13 cellular contexts compared by ENCODE assay signal in genomic region chr1:99457381-99458165, GRCh38.
A peak's percentile ranks its signal among the peaks of the same experiment; 100 is the strongest.
DNase-seq lines count a peak whose midpoint lies in the region; TF ChIP-seq lines count a peak whose summit lies in the region.
"Had no signal": no experiment of that assay in that cellular context is flagged by ENCODE, and none has a peak within 500 bp of the region (broad histone marks: within the 10 kb centered on the region; RNA-seq: fewer than 3 reads in every experiment).

No MANE protein-coding gene starts in this region.

- in situ Hi-C loops in astrocyte of the spinal cord (cut with HindIII; ENCODE audit: low sequenced_read_pairs) = no loop called here

- WGBS in tibial nerve, 2 donors = 82 to 86% methylated on average over 4 of the region's 4 CpGs

- H3K36me3 ChIP-seq in vagina (no peaks in the 10 kb centered on the region), tibial nerve (no peaks in the 10 kb centered on the region), H7 (replicated peaks; ENCODE audit: control insufficient read depth, insufficient read depth, low read length) (no peaks in the 10 kb centered on the region)

- H3K4me1 ChIP-seq in vagina (peaks cover 4% of the 10 kb centered on the region), tibial nerve (no peaks in the 10 kb centered on the region)

- DNase-seq in AG08396 (ENCODE audit: low spot score) = peak; percentile 10
- peak; percentile 14 for DNase-seq in HT-29 (ENCODE audit: low spot score)
- peak; percentile 46 for DNase-seq in astrocyte of the spinal cord (ENCODE audit: low read depth, low spot score)
- peak; percentile 78 for DNase-seq in kidney glomerular epithelial cell (lab: John Stamatoyannopoulos, UW)
- no peak for DNase-seq in vagina (ENCODE audit: extremely low spot score in 2 of 2)
- DNase-seq in tibial nerve (ENCODE audit: low spot score in 2 of 2) = no peak
- no peak for DNase-seq in SW 1271 (lab: John Stamatoyannopoulos, UW)
- DNase-seq in H7 = no peak
- DNase-seq: effector CD4-positive, alpha-beta T cell; GF-D8; NCI-H1092; right cardiac atrium had no signal

- TF ChIP-seq POLR2A in vagina (IDR thresholded peaks at IDR 0.05) = no peak
- TF ChIP-seq POLR2A in tibial nerve (IDR thresholded peaks at IDR 0.05) = no peak

- no peak for TF ChIP-seq EP300 in tibial nerve (IDR thresholded peaks at IDR 0.05)

- no peak overlapping the region for H3K27ac ChIP-seq in vagina
- no peak overlapping the region for H3K27ac ChIP-seq in tibial nerve
- H3K27ac ChIP-seq: HL-60 had no signal

- H3K27me3 ChIP-seq in vagina = no peaks in the 10 kb centered on the region
- H3K27me3 ChIP-seq in tibial nerve = no peaks in the 10 kb centered on the region
- H3K27me3 ChIP-seq in H7 (ENCODE audit: control insufficient read depth, insufficient read depth, low read length) = no peaks in the 10 kb centered on the region

- H3K9me3 ChIP-seq in vagina = no peaks in the 10 kb centered on the region
- no peaks in the 10 kb centered on the region for H3K9me3 ChIP-seq in tibial nerve

- H3K4me3 ChIP-seq in astrocyte of the spinal cord (ENCODE audit: low read depth, low read length) = no peak overlapping the region
- no peak overlapping the region for H3K4me3 ChIP-seq in vagina
- no peak overlapping the region for H3K4me3 ChIP-seq in tibial nerve
- no peak overlapping the region for H3K4me3 ChIP-seq in H7 (ENCODE audit: insufficient read depth, low read depth, low read length)

- intact Hi-C loops in vagina (cut with DNase I) = no loop called here

- no peak for TF ChIP-seq CTCF in astrocyte of the spinal cord (IDR thresholded peaks at IDR 0.05; ENCODE audit: low read depth, low read length)
- no peak for TF ChIP-seq CTCF in vagina (IDR thresholded peaks at IDR 0.05)
- TF ChIP-seq CTCF in tibial nerve (IDR thresholded peaks at IDR 0.05) = no peak

Comparison
In these comparisons a context has a peak if more than half of its experiments do, and no peak if none do; other contexts are left out.
1. DNase-seq: peak in AG08396 (single experiment), HT-29 (single experiment), astrocyte of the spinal cord (single experiment) and kidney glomerular epithelial cell (single experiment); none in vagina (0 of 2), tibial nerve (0 of 2), SW 1271 (0 of 2) and H7 (single experiment).